8 cellular contexts compared by ENCODE assay signal in the genomic region with DNA sequence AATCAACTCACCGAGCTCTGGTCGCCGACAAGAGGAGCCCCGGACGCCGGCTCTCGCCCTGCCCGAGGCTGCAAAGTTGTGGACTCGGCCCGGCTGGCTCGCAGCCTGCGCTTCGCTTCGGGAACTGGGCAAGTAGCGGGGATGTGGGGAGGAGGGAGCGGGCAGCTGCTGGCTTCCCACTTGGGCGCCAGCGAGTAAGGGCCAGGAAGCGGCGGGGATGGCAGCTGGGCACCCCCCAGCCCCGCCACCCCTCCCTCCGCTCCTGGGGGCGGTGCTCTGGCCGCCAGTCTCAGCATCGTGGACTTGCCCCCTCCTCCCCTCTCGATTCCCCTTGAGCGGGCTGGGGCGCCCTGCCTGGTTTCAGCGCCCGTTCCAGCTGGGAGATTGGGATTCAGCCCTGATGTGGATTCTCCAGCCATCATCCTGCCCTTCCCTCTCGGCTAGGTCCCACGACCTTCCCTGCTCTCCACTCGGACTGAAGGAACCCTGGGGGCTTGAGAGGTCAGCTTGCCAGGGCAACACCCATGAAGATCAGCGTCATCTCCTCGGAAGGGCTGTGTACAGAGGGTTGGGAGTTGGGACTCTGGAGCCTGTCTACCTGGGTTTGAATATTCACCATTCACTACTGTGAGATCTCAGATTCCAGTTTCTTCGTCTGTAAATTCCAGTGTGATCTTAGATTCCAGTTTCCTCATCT. TPM values are rescaled to one million over a fixed set of nuclear protein-coding genes. Genes with fewer than 3 reads are reported as not detected.
A peak's percentile ranks its signal among the peaks of the same experiment; 100 is the strongest.
DNase-seq lines count a peak whose midpoint lies in the region; ATAC-seq and TF ChIP-seq lines count a peak whose summit lies in the region.

A gene with protein sequence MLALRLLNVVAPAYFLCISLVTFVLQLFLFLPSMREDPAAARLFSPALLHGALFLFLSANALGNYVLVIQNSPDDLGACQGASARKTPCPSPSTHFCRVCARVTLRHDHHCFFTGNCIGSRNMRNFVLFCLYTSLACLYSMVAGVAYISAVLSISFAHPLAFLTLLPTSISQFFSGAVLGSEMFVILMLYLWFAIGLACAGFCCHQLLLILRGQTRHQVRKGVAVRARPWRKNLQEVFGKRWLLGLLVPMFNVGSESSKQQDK (minus strand): TSS at position 200 of the 697 bp plus-strand sequence. CDS start 2,053 bp downstream, outside the sequence.

- H3K4me1 Mint-ChIP-seq in mesothelial cell of epicardium: peaks cover 17% of the 10 kb centered on the region

- H3K4me3 ChIP-seq in AG04450 (ENCODE audit: low read depth, low read length) (peak within 1 kb of the TSS; percentile 35; the same call in 1 of the 2 replicates), brain microvascular endothelial cell (ENCODE audit: low read depth, low read length) (peak within 1 kb of the TSS; percentile 36)

- CTCF ChIA-PET in AG04450 (lab: Charles Lee): interaction anchor here (0.6 to 1.4 kb wide), 3 partner anchors 11 to 266 kb away, joined by 3 to 6 read pairs (median 4); no protein-coding TSS in a partner anchor

- H3K9me3 ChIP-seq in AG04450 (ENCODE audit: control insufficient read depth, insufficient read depth, low read length): no peaks in the 10 kb centered on the region; the same call in 1 of the 2 replicates

- H3K27ac Mint-ChIP-seq in mesothelial cell of epicardium: no peak within 1 kb of the TSS

- H3K36me3 ChIP-seq in brain microvascular endothelial cell (replicated peaks): no peaks in the 10 kb centered on the region

- DNase-seq in AG04450 (ENCODE audit: low read depth, low spot score) (no peak), brain microvascular endothelial cell (no peak), mesothelial cell of epicardium (ENCODE audit: low spot score in 2 of 2, unreplicated experiment in 2 of 2) (no peak)
- no peak for DNase-seq in activated CD8-positive, alpha-beta memory T cell treated with anti-CD3 and anti-CD28 coated beads, Interleukin-2, amount 50 U/mL, for 4 hours
- DNase-seq in stimulated activated CD4-positive, alpha-beta T cell treated with anti-CD3 and anti-CD28 coated beads, Interleukin-4, amount 100 ng/mL, for 24 hours: no peak

- TF ChIP-seq EP300 in Ishikawa (IDR thresholded peaks at IDR 0.05; ENCODE audit: borderline replicate concordance): no peak

- H3K27me3 ChIP-seq in AG04450 (ENCODE audit: control insufficient read depth, insufficient read depth, low read length) (peaks cover 81% of the 10 kb centered on the region), brain microvascular endothelial cell (replicated peaks) (peaks cover 72% of the 10 kb centered on the region)

- TF ChIP-seq CTCF in AG04450 (IDR thresholded peaks at IDR 0.05; ENCODE audit: low read depth, low read length) (no peak), brain microvascular endothelial cell (IDR thresholded peaks at IDR 0.05; ENCODE audit: low read depth, low read length, missing control alignments) (no peak), mesothelial cell of epicardium (IDR thresholded peaks at IDR 0.05; ENCODE audit: unreplicated experiment) (no peak)

- ATAC-seq in GM19351 (IDR thresholded peaks at IDR 0.05; ENCODE audit: unreplicated experiment): no peak
- no peak for ATAC-seq in GM21447 (IDR thresholded peaks at IDR 0.05; ENCODE audit: unreplicated experiment)

- H3K4me3 Mint-ChIP-seq in mesothelial cell of epicardium: peak within 1 kb of the TSS; percentile 61

- in situ Hi-C loops in brain microvascular endothelial cell (cut with HindIII; ENCODE audit: low pct_ligation_motif_present, low sequenced_read_pairs): no loop called here

- H3K9me3 Mint-ChIP-seq in mesothelial cell of epicardium: no peaks in the 10 kb centered on the region

- POLR2A ChIA-PET in AG04450 (lab: Yijun Ruan, JAX): no interaction called here

- TF ChIP-seq RAD21 in Ishikawa (IDR thresholded peaks at IDR 0.05; ENCODE audit: low read depth): no peak

- H3K36me3 Mint-ChIP-seq in mesothelial cell of epicardium: no peaks in the 10 kb centered on the region

- H3K27me3 Mint-ChIP-seq in mesothelial cell of epicardium (ENCODE audit: low read depth): peaks cover 93% of the 10 kb centered on the region

- H3K27ac ChIP-seq in AG04450 (ENCODE audit: low read depth, low read length) (no peak within 1 kb of the TSS), brain microvascular endothelial cell (no peak within 1 kb of the TSS)

TF ChIP-seq in Ishikawa, 13 proteins besides CTCF, POLR2A, EP300 and RAD21:
- TF ChIP-seq, protein P1, sequence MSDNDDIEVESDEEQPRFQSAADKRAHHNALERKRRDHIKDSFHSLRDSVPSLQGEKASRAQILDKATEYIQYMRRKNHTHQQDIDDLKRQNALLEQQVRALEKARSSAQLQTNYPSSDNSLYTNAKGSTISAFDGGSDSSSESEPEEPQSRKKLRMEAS (IDR thresholded peaks at IDR 0.05): 0 out of 2 replicates have a peak, but pooled peaks have one; percentile 3
- no peak for TF ChIP-seq CEBPB (IDR thresholded peaks at IDR 0.05)
- no peak for TF ChIP-seq EGR1 (IDR thresholded peaks at IDR 0.05)
- no peak for TF ChIP-seq TCF12 (IDR thresholded peaks at IDR 0.05; ENCODE audit: low read depth)
- no peak for TF ChIP-seq USF1 (IDR thresholded peaks at IDR 0.05)
TF ChIP-seq in Ishikawa: peak in this region for 1.

RNA-seq across cellular contexts. Expression of the gene that starts here (rescaled TPM):
- polyA plus RNA-seq in AG04450 (2011; rRNA removed): not detected in 2 replicates
- polyA minus RNA-seq in AG04450 (2011; rRNA and poly(A)+ RNA removed): not detected in 2 replicates
- not detected in 3 replicates for total RNA-seq in mesothelial cell of epicardium
